ENCODE assay signal across 1 cellular context in genomic region chr11:64502634-64503033, GRCh38.
TF ChIP-seq lines count a peak whose summit lies in the region.

No MANE protein-coding gene starts in this region.

TF ChIP-seq in H1, 55 proteins besides CTCF, POLR2A, EP300 and RAD21 (continued from another document):
- TF ChIP-seq CHD7 (IDR thresholded peaks at IDR 0.05; ENCODE audit: insufficient replicate concordance, low read length) (no peak), TCF12 (IDR thresholded peaks at IDR 0.05; ENCODE audit: low read depth, low read length) (no peak), KDM1A (IDR thresholded peaks at IDR 0.05; ENCODE audit: borderline replicate concordance, low read length) (no peak), MAFK (IDR thresholded peaks at IDR 0.05; ENCODE audit: low read depth, low read length) (no peak), RXRA (IDR thresholded peaks at IDR 0.05; ENCODE audit: insufficient read depth, low read depth, low read length) (no peak), EGR1 (IDR thresholded peaks at IDR 0.05; ENCODE audit: borderline replicate concordance, low read depth, low read length) (no peak), KDM5A (IDR thresholded peaks at IDR 0.05; ENCODE audit: low read length) (no peak), PHF8 (conservative IDR thresholded peaks at IDR 0.05; ENCODE audit: low read depth, low read length) (no peak), ZNF274 (IDR thresholded peaks at IDR 0.05; ENCODE audit: borderline replicate concordance, extremely low read depth, low read length) (no peak)
TF ChIP-seq in H1: peak in this region for 0.
